ENCODE assay signal across 7 cellular contexts in genomic region chrX:13404777-13405176, GRCh38.
DNase-seq lines count a peak whose midpoint lies in the region; TF ChIP-seq lines count a peak whose summit lies in the region.
"Not testable (repeated sequence)": the region's sequence is repeated elsewhere in the genome, so short reads cannot be mapped to it uniquely, and the experiment has no call there.

No MANE protein-coding gene starts in this region.

- not testable (repeated sequence) for H3K27ac ChIP-seq in SK-N-SH (ENCODE audit: low read depth in 2 of 2, low read length in 1 of 2); hepatocyte

- not testable (repeated sequence) for H3F3A ChIP-seq in SK-N-SH (replicated peaks; ENCODE audit: insufficient read depth)

- not testable (repeated sequence) for H3K4me3 ChIP-seq in SK-N-SH (ENCODE audit: low read depth in 2 of 2, low read length in 1 of 2); choroid plexus epithelial cell (ENCODE audit: low read depth, low read length); hepatocyte

- not testable (repeated sequence) for H2AFZ ChIP-seq in SK-N-SH (ENCODE audit: low read depth)
- H2AFZ ChIP-seq in hepatocyte, result peak overlapping the region; percentile 45

- not testable (repeated sequence) for TF ChIP-seq CTCF in SK-N-SH (IDR thresholded peaks at IDR 0.05); choroid plexus epithelial cell (conservative IDR thresholded peaks at IDR 0.05; ENCODE audit: low read depth, low read length); hepatocyte (IDR thresholded peaks at IDR 0.05; ENCODE audit: poor library complexity)

- H3K27me3 ChIP-seq in SK-N-SH (ENCODE audit: insufficient read depth); hepatocyte: not testable (repeated sequence)

- H3K9ac ChIP-seq in SK-N-SH, result not testable (repeated sequence)

- H3K9me3 ChIP-seq in SK-N-SH; hepatocyte (ENCODE audit: low read depth): not testable (repeated sequence)

- DNase-seq in COR-L47 (lab: John Stamatoyannopoulos, UW) (peak; percentile 6), NCI-H2029 (lab: John Stamatoyannopoulos, UW) (peak; percentile 13), NCI-H524 (lab: John Stamatoyannopoulos, UW) (peak; percentile 77 to 92), choroid plexus epithelial cell (ENCODE audit: low read depth) (peak; percentile 65), hepatocyte (ENCODE audit: low spot score) (peak; percentile 33), mucosa of gallbladder (ENCODE audit: low spot score) (peak; percentile 29)
- DNase-seq in SK-N-SH, result not testable (repeated sequence)

- not testable (repeated sequence) for H4K20me1 ChIP-seq in SK-N-SH (ENCODE audit: insufficient read depth); hepatocyte (ENCODE audit: insufficient read depth, poor library complexity, severe bottlenecking)

- CTCF ChIA-PET in SK-N-SH (lab: Yijun Ruan, JAX), result not testable (repeated sequence)

- TF ChIP-seq RAD21 in SK-N-SH (IDR thresholded peaks at IDR 0.05; ENCODE audit: low read length), result not testable (repeated sequence)

- not testable (repeated sequence) for H3K36me3 ChIP-seq in SK-N-SH (replicated peaks in 1 of 2; ENCODE audit: control insufficient read depth in 1 of 2, insufficient read depth in 2 of 2, low read length in 1 of 2); hepatocyte (replicated peaks; ENCODE audit: insufficient read depth, low read depth)

- not testable (repeated sequence) for H3K4me1 ChIP-seq in SK-N-SH (ENCODE audit: control insufficient read depth in 1 of 2, insufficient read depth in 2 of 2, low read depth in 1 of 2, low read length in 1 of 2); hepatocyte (ENCODE audit: insufficient read depth)

- H3K79me2 ChIP-seq in SK-N-SH (ENCODE audit: insufficient read depth); hepatocyte: not testable (repeated sequence)

- 65% methylated on average over 3 of the region's 7 CpGs for WGBS in SK-N-SH (ENCODE audit: low lambda C conversion rate)
- WGBS in hepatocyte (ENCODE audit: low lambda C conversion rate, missing lambda C conversion rate), result 57% methylated on average over 7 of the region's 7 CpGs

- POLR2A ChIA-PET in SK-N-SH (lab: Yijun Ruan, JAX), result interaction anchor here (0.6 kb wide), 1 partner anchor 23 kb away, joined by 3 read pairs; no protein-coding TSS in a partner anchor

- not testable (repeated sequence) for H3K4me2 ChIP-seq in SK-N-SH, hepatocyte

- TF ChIP-seq EP300 in SK-N-SH (IDR thresholded peaks at IDR 0.05; ENCODE audit: borderline replicate concordance in 1 of 2, low read depth in 1 of 2, low read length in 1 of 2), result not testable (repeated sequence)

- not testable (repeated sequence) for H3K9me2 ChIP-seq in SK-N-SH; hepatocyte (replicated peaks; ENCODE audit: insufficient read depth)

TF ChIP-seq in SK-N-SH, 30 proteins besides CTCF, POLR2A, EP300 and RAD21:
- peak; percentile 45; the same call in 1 of the 2 replicates for TF ChIP-seq NFIC (IDR thresholded peaks at IDR 0.05; ENCODE audit: borderline replicate concordance)
TF ChIP-seq in SK-N-SH: peak in this region for 1; not testable (repeated sequence) for 29.
